Comparison of ENCODE assay signal across 20 cellular contexts in genomic region chr21:33236013-33236686, GRCh38. TPM values are rescaled to one million over a fixed set of nuclear protein-coding genes. Genes with fewer than 3 reads are reported as not detected.
A peak's percentile ranks its signal among the peaks of the same experiment; 100 is the strongest.
DNase-seq lines count a peak whose midpoint lies in the region; ATAC-seq, FAIRE-seq and TF ChIP-seq lines count a peak whose summit lies in the region.
"Had no signal": no experiment of that assay in that cellular context is flagged by ENCODE, and none has a peak within 500 bp of the region (broad histone marks: within the 10 kb centered on the region; RNA-seq: fewer than 3 reads in every experiment).

No MANE protein-coding gene starts in this region.

- peak overlapping the region; percentile 86 for H3K27ac ChIP-seq in GM12878 (ENCODE audit: control insufficient read depth, insufficient read depth)
- H3K27ac ChIP-seq: BLaER1, esophagus squamous epithelium, upper lobe of right lung had no signal

- TF ChIP-seq EP300 in GM12878 (IDR thresholded peaks at IDR 0.05; ENCODE audit: borderline replicate concordance in 1 of 2, control insufficient read depth in 1 of 2, low read depth in 2 of 2, low read length in 2 of 2), result no peak

- H3K4me3 ChIP-seq in Loucy (ENCODE audit: low read length, poor library complexity, severe bottlenecking) (peak overlapping the region; percentile 56), GM12878 (no peak overlapping the region; the same call in 1 of the 2 replicates)
- H3K4me3 ChIP-seq: BLaER1, esophagus squamous epithelium, upper lobe of right lung had no signal

- BruUV-seq in GM12878 (replicated peaks; lab: Mats Ljungman, UMichigan), result no TSS peak

- no peak for DNase-seq in activated CD4-positive, alpha-beta T cell treated with anti-CD3 and anti-CD28 coated beads for 36 hours
- DNase-seq in activated CD4-positive, alpha-beta T cell treated with anti-CD3 and anti-CD28 coated beads, Interleukin-2, amount 10 ng/mL, durations not matched to agents 7 days and 5 days, result no peak
- no peak for DNase-seq in GM12878 (ENCODE audit: low read depth, low spot score)
- peak; percentile 70 for DNase-seq in osteocyte (ENCODE audit: extremely low spot score, unreplicated experiment)
- no peak for DNase-seq in NCI-H2227 treated with DMSO at 0.1 percent for 48 hours (lab: John Stamatoyannopoulos, UW)
- no peak for DNase-seq in NCI-H2081 treated with DMSO at 0.1 percent for 48 hours (lab: John Stamatoyannopoulos, UW)
- DNase-seq: activated CD4-positive, alpha-beta T cell treated with anti-CD3 and anti-CD28 coated beads for 1 hour; activated T-cell treated with anti-CD3 and anti-CD28 coated beads for 4 hours; esophagus squamous epithelium; NCI-H187; SHP77 treated with DMSO at 0.1 percent for 48 hours; stimulated activated naive CD4-positive, alpha-beta T cell; T-helper 9 cell; upper lobe of right lung had no signal

- 87% methylated on average over 6 of the region's 6 CpGs for WGBS in GM12878 (ENCODE audit: insufficient coverage, insufficient replicate concordance, low lambda C conversion rate, missing lambda C conversion rate)

- H3K79me2 ChIP-seq in Loucy (ENCODE audit: insufficient read depth, low read length) (peaks cover 99% of the 10 kb centered on the region), GM12878 (ENCODE audit: control insufficient read depth, insufficient read depth, low read length) (peaks cover 81% of the 10 kb centered on the region)

- no peak for TF ChIP-seq RAD21 in GM12878 (IDR thresholded peaks at IDR 0.05; ENCODE audit: insufficient read depth, low read depth, low read length)

- H3K9me3 ChIP-seq in Loucy (ENCODE audit: insufficient read depth, low read depth, low read length), result no peaks in the 10 kb centered on the region
- H3K9me3 ChIP-seq in GM12878 (replicated peaks; ENCODE audit: control insufficient read depth, insufficient read depth, low read length), result no peaks in the 10 kb centered on the region
- H3K9me3 ChIP-seq: BLaER1, esophagus squamous epithelium, upper lobe of right lung had no signal

- no peak overlapping the region for H3K4me3 Mint-ChIP-seq in activated CD4-positive, alpha-beta T cell treated with anti-CD3 and anti-CD28 coated beads for 36 hours
- H3K4me3 Mint-ChIP-seq in activated CD4-positive, alpha-beta T cell treated with anti-CD3 and anti-CD28 coated beads, Interleukin-2, amount 10 ng/mL, durations not matched to agents 7 days and 5 days, result no peak overlapping the region
- H3K4me3 Mint-ChIP-seq in osteocyte (ENCODE audit: unreplicated experiment), result no peak overlapping the region
- H3K4me3 Mint-ChIP-seq: nephron had no signal

- H3F3A ChIP-seq in Loucy (ENCODE audit: low read depth), result no peaks in the 10 kb centered on the region

- H3K36me3 ChIP-seq in Loucy (ENCODE audit: insufficient read depth, low read length) (no peaks in the 10 kb centered on the region; the same call in none of the 2 replicates), GM12878 (ENCODE audit: control insufficient read depth in 2 of 2, insufficient read depth in 2 of 2, low read length in 1 of 2) (peaks cover 0 to 3% of the 10 kb centered on the region in 2 experiments; a peak in 1 of 4 replicates)
- H3K36me3 ChIP-seq: esophagus squamous epithelium, upper lobe of right lung had no signal

- TF ChIP-seq CTCF in Loucy (conservative IDR thresholded peaks at IDR 0.05; ENCODE audit: low read length), result no peak
- TF ChIP-seq CTCF in GM12878 (IDR thresholded peaks at IDR 0.05 in 2 of 3, conservative IDR thresholded peaks at IDR 0.05 in 1 of 3; ENCODE audit: control insufficient read depth in 2 of 3, extremely low read depth in 1 of 3, insufficient read depth in 1 of 3, low read depth in 3 of 3, low read length in 3 of 3), result no peak
- TF ChIP-seq CTCF in osteocyte (IDR thresholded peaks at IDR 0.05), result no peak

- H3K4me1 Mint-ChIP-seq in activated CD4-positive, alpha-beta T cell treated with anti-CD3 and anti-CD28 coated beads for 36 hours, result peaks cover 86% of the 10 kb centered on the region
- H3K4me1 Mint-ChIP-seq in activated CD4-positive, alpha-beta T cell treated with anti-CD3 and anti-CD28 coated beads, Interleukin-2, amount 10 ng/mL, durations not matched to agents 7 days and 5 days, result peaks cover 78% of the 10 kb centered on the region
- H3K4me1 Mint-ChIP-seq in osteocyte (ENCODE audit: unreplicated experiment), result peaks cover 33% of the 10 kb centered on the region

- RAD21 ChIA-PET in GM12878 (lab: Charles Lee; ENCODE audit: unreplicated experiment), result interaction anchor here (0.9 to 5.2 kb wide), 4 partner anchors 9 to 89 kb away, joined by 4 to 51 read pairs (median 28); partner anchors contain the start of genes IFNAR1 and IL10RB

- POLR2A ChIA-PET in activated CD4-positive, alpha-beta T cell treated with anti-CD3 and anti-CD28 coated beads for 36 hours (lab: Charles Lee), result no interaction called here
- POLR2A ChIA-PET in activated CD4-positive, alpha-beta T cell treated with anti-CD3 and anti-CD28 coated beads, Interleukin-2, amount 10 ng/mL, durations not matched to agents 7 days and 5 days (lab: Charles Lee), result no interaction called here
- POLR2A ChIA-PET in GM12878 (lab: Charles Lee), result interaction anchor here (0.7 to 5.1 kb wide), 5 partner anchors 8 to 140 kb away, joined by 3 to 40 read pairs (median 3); no protein-coding TSS in a partner anchor

- CTCF ChIA-PET in activated CD4-positive, alpha-beta T cell treated with anti-CD3 and anti-CD28 coated beads for 36 hours (lab: Charles Lee), result no interaction called here
- CTCF ChIA-PET in activated CD4-positive, alpha-beta T cell treated with anti-CD3 and anti-CD28 coated beads, Interleukin-2, amount 10 ng/mL, durations not matched to agents 7 days and 5 days (lab: Charles Lee), result interaction anchor here (0.6 to 1.3 kb wide), 2 partner anchors 20 to 83 kb away, joined by 3 read pairs; no protein-coding TSS in a partner anchor
- CTCF ChIA-PET in GM12878 (lab: Yijun Ruan, JAX), result interaction anchor here (1.4 to 2.0 kb wide), 6 partner anchors 29 to 208 kb away, joined by 3 to 6 read pairs (median 4); partner anchors contain the start of gene IL10RB

- no peak for FAIRE-seq in GM12878 (lab: Jason Lieb, UNC)
- FAIRE-seq: bronchial epithelial cell, HTR-8/SVneo had no signal

- H3K27me3 Mint-ChIP-seq in activated CD4-positive, alpha-beta T cell treated with anti-CD3 and anti-CD28 coated beads for 36 hours, result no peaks in the 10 kb centered on the region
- no peaks in the 10 kb centered on the region for H3K27me3 Mint-ChIP-seq in activated CD4-positive, alpha-beta T cell treated with anti-CD3 and anti-CD28 coated beads, Interleukin-2, amount 10 ng/mL, durations not matched to agents 7 days and 5 days
- H3K27me3 Mint-ChIP-seq in osteocyte (ENCODE audit: unreplicated experiment), result no peaks in the 10 kb centered on the region

- H3K27ac Mint-ChIP-seq in activated CD4-positive, alpha-beta T cell treated with anti-CD3 and anti-CD28 coated beads for 36 hours, result peak overlapping the region; percentile 58
- H3K27ac Mint-ChIP-seq in activated CD4-positive, alpha-beta T cell treated with anti-CD3 and anti-CD28 coated beads, Interleukin-2, amount 10 ng/mL, durations not matched to agents 7 days and 5 days, result no peak overlapping the region
- H3K27ac Mint-ChIP-seq in osteocyte (ENCODE audit: unreplicated experiment), result no peak overlapping the region

- H2AFZ ChIP-seq in Loucy (ENCODE audit: low read length) (no peak overlapping the region), GM12878 (ENCODE audit: control insufficient read depth, low read depth, low read length) (no peak overlapping the region)

- H4K20me1 ChIP-seq in Loucy (ENCODE audit: insufficient read depth, low read length, poor library complexity, severe bottlenecking) (peaks cover 42% of the 10 kb centered on the region), GM12878 (ENCODE audit: control insufficient read depth, insufficient read depth) (no peaks in the 10 kb centered on the region)

- H3K9me2 ChIP-seq in Loucy (replicated peaks; ENCODE audit: low read depth, low read length), result no peaks in the 10 kb centered on the region

- intact Hi-C loops in activated CD4-positive, alpha-beta T cell treated with anti-CD3 and anti-CD28 coated beads for 36 hours (cut with DNase I, micrococcal nuclease), result loop anchor here in 1 of 2 experiments (10.0 kb wide), 1 partner anchor 709 kb away; no protein-coding TSS in a partner anchor
- intact Hi-C loops in GM12878 (cut with micrococcal nuclease; ENCODE audit: unreplicated experiment), result loop anchor here (10.0 kb wide), 1 partner anchor 309 kb away; the partner anchor contains the start of genes GART and SON

- H3K36me3 Mint-ChIP-seq in activated CD4-positive, alpha-beta T cell treated with anti-CD3 and anti-CD28 coated beads for 36 hours (ENCODE audit: low read depth), result peaks cover 19% of the 10 kb centered on the region
- H3K36me3 Mint-ChIP-seq in activated CD4-positive, alpha-beta T cell treated with anti-CD3 and anti-CD28 coated beads, Interleukin-2, amount 10 ng/mL, durations not matched to agents 7 days and 5 days (ENCODE audit: low read depth), result peaks cover 64% of the 10 kb centered on the region
- peaks cover 3% of the 10 kb centered on the region for H3K36me3 Mint-ChIP-seq in osteocyte (ENCODE audit: unreplicated experiment)

- ATAC-seq in activated CD4-positive, alpha-beta T cell treated with anti-CD3 and anti-CD28 coated beads for 36 hours, result no peak
- ATAC-seq in GM12878, result no peak
- ATAC-seq in HG03378 (IDR thresholded peaks at IDR 0.05; ENCODE audit: unreplicated experiment), result no peak
- ATAC-seq: upper lobe of right lung had no signal

- H3K4me1 ChIP-seq in Loucy (ENCODE audit: insufficient read depth, low read length, poor library complexity, severe bottlenecking) (peaks cover 92% of the 10 kb centered on the region), GM12878 (ENCODE audit: control insufficient read depth, insufficient read depth, low read length) (peaks cover 52% of the 10 kb centered on the region)

- in situ Hi-C loops in GM12878 (cut with MboI), result no loop called here

- H3K27me3 ChIP-seq in Loucy (ENCODE audit: insufficient read depth, low read length, poor library complexity, severe bottlenecking), result no peaks in the 10 kb centered on the region
- H3K27me3 ChIP-seq in GM12878 (replicated peaks in 1 of 2; ENCODE audit: control insufficient read depth in 2 of 2, insufficient read depth in 2 of 2, low read length in 1 of 2), result no peaks in the 10 kb centered on the region
- H3K27me3 ChIP-seq: BLaER1, esophagus squamous epithelium, upper lobe of right lung had no signal

- H3K4me2 ChIP-seq in Loucy (ENCODE audit: low read depth, low read length, poor library complexity, severe bottlenecking) (peak overlapping the region; percentile 55), GM12878 (ENCODE audit: control insufficient read depth, insufficient read depth) (peak overlapping the region; percentile 82)
- H3K4me2 ChIP-seq: BLaER1 had no signal

- H3K9ac ChIP-seq in Loucy (ENCODE audit: low read depth, low read length, poor library complexity, severe bottlenecking) (peak overlapping the region; percentile 42), GM12878 (ENCODE audit: control insufficient read depth, insufficient read depth, low read length) (no peak overlapping the region)
- H3K9ac ChIP-seq: BLaER1 had no signal

- SMC1A ChIA-PET in GM12878 (lab: Charles Lee; ENCODE audit: uncharacterized antibody, unreplicated experiment), result interaction anchor here (0.6 to 8.0 kb wide), 11 partner anchors 8 to 169 kb away, joined by 3 to 92 read pairs (median 3); partner anchors contain the start of genes IFNAR1, IFNAR2 and IL10RB

- peak; percentile 71 for TF ChIP-seq POLR2A in GM12878 (IDR thresholded peaks at IDR 0.05; ENCODE audit: low read depth, low read length)

- H3K9me3 Mint-ChIP-seq in activated CD4-positive, alpha-beta T cell treated with anti-CD3 and anti-CD28 coated beads for 36 hours (ENCODE audit: low read depth), result no peaks in the 10 kb centered on the region
- H3K9me3 Mint-ChIP-seq in activated CD4-positive, alpha-beta T cell treated with anti-CD3 and anti-CD28 coated beads, Interleukin-2, amount 10 ng/mL, durations not matched to agents 7 days and 5 days, result no peaks in the 10 kb centered on the region
- H3K9me3 Mint-ChIP-seq in osteocyte (ENCODE audit: unreplicated experiment), result no peaks in the 10 kb centered on the region

RNA-seq across cellular contexts. Expression of gene IFNAR2, which starts 6.4 kb away (rescaled TPM):
- total RNA-seq in activated CD4-positive, alpha-beta T cell treated with anti-CD3 and anti-CD28 coated beads for 36 hours, result 10 to 100 TPM; 26.6 to 29.8 TPM
- total RNA-seq in activated CD4-positive, alpha-beta T cell treated with anti-CD3 and anti-CD28 coated beads, Interleukin-2, amount 10 ng/mL, durations not matched to agents 7 days and 5 days, result 10 to 100 TPM; 55.5 to 64.4 TPM
- total RNA-seq in GM12878 (2013; cell fraction: nucleolus; rRNA removed), result 126 and 141 TPM in 2 replicates
- 13.6 and 15.9 TPM in 2 replicates for total RNA-seq in GM12878 (2014; rRNA removed)
- 17.8 and 20.4 TPM in 2 replicates for total RNA-seq in GM12878 (2014; rRNA removed; fragmentation: Illumina TruSeq; extraction: Trizol)
- total RNA-seq in GM12878 (2021), result 57.7 and 64.7 TPM in 2 replicates
- polyA plus RNA-seq in GM12878 (2011; ENCODE audit: low read depth), result 70.8 TPM
- polyA plus RNA-seq in GM12878 (2011; rRNA removed), result 99.7 and 143 TPM in 2 replicates
- polyA plus RNA-seq in GM12878 (2011; cell fraction: cytosol; rRNA removed), result 30.3 and 40.8 TPM in 2 replicates
- polyA plus RNA-seq in GM12878 (2011; cell fraction: nucleus; rRNA removed), result 41.7 and 46.0 TPM in 2 replicates
- 47.7 and 70.7 TPM in 2 replicates for polyA plus RNA-seq in GM12878 (2012)
- 76.6 and 99.0 TPM in 2 replicates for polyA plus RNA-seq in GM12878 (2014; fragmentation: Illumina TruSeq; extraction: Trizol)
- polyA plus RNA-seq in GM12878 (2014; fragmentation: Nextera tagmentation; extraction: Ambion mirVana), result 10 to 100 TPM in 1 of 2 experiments, 1 to 10 TPM in 1; 8.5 to 23.3 TPM
- 29.1 and 51.4 TPM in 2 replicates for polyA plus RNA-seq in GM12878 (2014; rRNA removed)
- polyA plus RNA-seq in GM12878 (2016; fragmentation: Nextera tagmentation; extraction: Ambion mirVana), result 10 to 100 TPM; 66.1 to 67.4 TPM
- polyA minus RNA-seq in GM12878 (2011; rRNA and poly(A)+ RNA removed), result 41.2 and 93.3 TPM in 2 replicates
- 18.4 and 19.6 TPM in 2 replicates for polyA minus RNA-seq in GM12878 (2011; cell fraction: cytosol; rRNA and poly(A)+ RNA removed)
- polyA minus RNA-seq in GM12878 (2011; cell fraction: nucleus; rRNA and poly(A)+ RNA removed), result 16.2 and 23.5 TPM in 2 replicates
- 15.9 and 17.9 TPM in 2 replicates for total RNA-seq in osteocyte

RNA-seq across cellular contexts. Expression of gene IL10RB, which starts 30.0 kb away (rescaled TPM):
- 10 to 100 TPM; 22.8 to 25.0 TPM for total RNA-seq in activated CD4-positive, alpha-beta T cell treated with anti-CD3 and anti-CD28 coated beads for 36 hours
- total RNA-seq in activated CD4-positive, alpha-beta T cell treated with anti-CD3 and anti-CD28 coated beads, Interleukin-2, amount 10 ng/mL, durations not matched to agents 7 days and 5 days, result 10 to 100 TPM; 41.0 to 42.9 TPM
- total RNA-seq in GM12878 (2013; cell fraction: nucleolus; rRNA removed), result 35.3 and 38.4 TPM in 2 replicates
- total RNA-seq in GM12878 (2014; rRNA removed), result 37.3 and 44.5 TPM in 2 replicates
- 30.0 and 32.4 TPM in 2 replicates for total RNA-seq in GM12878 (2014; rRNA removed; fragmentation: Illumina TruSeq; extraction: Trizol)
- total RNA-seq in GM12878 (2021), result 22.7 and 26.9 TPM in 2 replicates
- 28.8 TPM for polyA plus RNA-seq in GM12878 (2011; ENCODE audit: low read depth)
- 31.4 and 37.4 TPM in 2 replicates for polyA plus RNA-seq in GM12878 (2011; rRNA removed)
- 32.9 and 43.8 TPM in 2 replicates for polyA plus RNA-seq in GM12878 (2011; cell fraction: cytosol; rRNA removed)
- 13.2 and 14.8 TPM in 2 replicates for polyA plus RNA-seq in GM12878 (2011; cell fraction: nucleus; rRNA removed)
- 30.3 and 41.4 TPM in 2 replicates for polyA plus RNA-seq in GM12878 (2012)
- 27.3 and 37.5 TPM in 2 replicates for polyA plus RNA-seq in GM12878 (2014; fragmentation: Illumina TruSeq; extraction: Trizol)
- polyA plus RNA-seq in GM12878 (2014; fragmentation: Nextera tagmentation; extraction: Ambion mirVana), result 10 to 100 TPM; 15.0 to 23.3 TPM
- polyA plus RNA-seq in GM12878 (2014; rRNA removed), result 27.2 and 31.1 TPM in 2 replicates
- polyA plus RNA-seq in GM12878 (2016; fragmentation: Nextera tagmentation; extraction: Ambion mirVana), result 10 to 100 TPM; 49.8 to 55.1 TPM
- 43.3 and 51.9 TPM in 2 replicates for polyA minus RNA-seq in GM12878 (2011; rRNA and poly(A)+ RNA removed)
- polyA minus RNA-seq in GM12878 (2011; cell fraction: cytosol; rRNA and poly(A)+ RNA removed), result 15.5 and 18.2 TPM in 2 replicates
- 8.2 and 10.6 TPM in 2 replicates for polyA minus RNA-seq in GM12878 (2011; cell fraction: nucleus; rRNA and poly(A)+ RNA removed)
- total RNA-seq in osteocyte, result 21.1 and 21.7 TPM in 2 replicates
